ENCODE assay signal across 15 cellular contexts in genomic region chr9:69171049-69171448, GRCh38. TPM values are rescaled to one million over a fixed set of nuclear protein-coding genes. Genes with fewer than 3 reads are reported as not detected.
A peak's percentile ranks its signal among the peaks of the same experiment; 100 is the strongest.
DNase-seq lines count a peak whose midpoint lies in the region; FAIRE-seq and TF ChIP-seq lines count a peak whose summit lies in the region.
"Had no signal": no experiment of that assay in that cellular context is flagged by ENCODE, and none has a peak within 500 bp of the region (broad histone marks: within the 10 kb centered on the region; RNA-seq: fewer than 3 reads in every experiment).

No MANE protein-coding gene starts in this region.

- peak overlapping the region; percentile 62 for H3K27ac Mint-ChIP-seq in Caco-2 (ENCODE audit: unreplicated experiment)
- peak overlapping the region; percentile 58 for H3K27ac Mint-ChIP-seq in dendritic cell treated with granulocyte-macrophage colony-stimulating factor and Interleukin-4, amounts not matched to agents 40 ng/mL and 50 ng/mL, for 4 days
- H3K27ac Mint-ChIP-seq: activated CD4-positive, alpha-beta T cell treated with anti-CD3 and anti-CD28 coated beads, Interleukin-2, amount 10 ng/mL, durations not matched to agents 7 days and 5 days; activated T-helper 17 cell treated with anti-CD3 and anti-CD28 coated beads, Interleukin-2, amount 50 U/mL, for 72 hours; B cell; brain; stimulated activated naive CD8-positive, alpha-beta T cell treated with anti-CD3 and anti-CD28 coated beads, Interleukin-15, Interleukin-2, amounts not matched to agents 100 ng/mL and 50 ng/mL, for 24 hours had no signal

- H3K4me3 ChIP-seq in Caco-2 (ENCODE audit: low read depth, low read length), result no peak overlapping the region
- no peak overlapping the region for H3K4me3 ChIP-seq in muscle layer of duodenum (ENCODE audit: low read depth in 1 of 2, low read length in 2 of 2)
- no peak overlapping the region for H3K4me3 ChIP-seq in kidney (ENCODE audit: low read length in 2 of 2)

- FAIRE-seq in kidney (lab: Jason Lieb, UNC), result no peak

- peak overlapping the region; percentile 39 for H3K27ac ChIP-seq in muscle layer of duodenum (ENCODE audit: low read length)
- H3K27ac ChIP-seq in kidney (ENCODE audit: low read depth in 2 of 2, low read length in 2 of 2), result no peak overlapping the region

- intact Hi-C loops in Caco-2 (cut with micrococcal nuclease; ENCODE audit: unreplicated experiment), result no loop called here
- intact Hi-C loops in dendritic cell treated with granulocyte-macrophage colony-stimulating factor and Interleukin-4, amounts not matched to agents 40 ng/mL and 50 ng/mL, for 4 days (cut with micrococcal nuclease), result loop anchor here (10.0 kb wide), 1 partner anchor 504 kb away; the partner anchor contains the start of gene APBA1
- intact Hi-C loops in kidney (cut with DNase I), result no loop called here

- no peaks in the 10 kb centered on the region for H3K9me3 Mint-ChIP-seq in Caco-2 (ENCODE audit: unreplicated experiment)
- H3K9me3 Mint-ChIP-seq in dendritic cell treated with granulocyte-macrophage colony-stimulating factor and Interleukin-4, amounts not matched to agents 40 ng/mL and 50 ng/mL, for 4 days, result no peaks in the 10 kb centered on the region
- H3K9me3 Mint-ChIP-seq: activated CD4-positive, alpha-beta T cell treated with anti-CD3 and anti-CD28 coated beads, Interleukin-2, amount 10 ng/mL, durations not matched to agents 7 days and 5 days; activated T-helper 17 cell treated with anti-CD3 and anti-CD28 coated beads, Interleukin-2, amount 50 U/mL, for 72 hours; brain; stimulated activated naive CD8-positive, alpha-beta T cell treated with anti-CD3 and anti-CD28 coated beads, Interleukin-15, Interleukin-2, amounts not matched to agents 100 ng/mL and 50 ng/mL, for 24 hours had no signal

- no peak overlapping the region for H3K4me3 Mint-ChIP-seq in Caco-2 (ENCODE audit: unreplicated experiment)
- no peak overlapping the region for H3K4me3 Mint-ChIP-seq in dendritic cell treated with granulocyte-macrophage colony-stimulating factor and Interleukin-4, amounts not matched to agents 40 ng/mL and 50 ng/mL, for 4 days
- H3K4me3 Mint-ChIP-seq: activated CD4-positive, alpha-beta T cell treated with anti-CD3 and anti-CD28 coated beads, Interleukin-2, amount 10 ng/mL, durations not matched to agents 7 days and 5 days; activated T-helper 17 cell treated with anti-CD3 and anti-CD28 coated beads, Interleukin-2, amount 50 U/mL, for 72 hours; B cell; brain; stimulated activated naive CD8-positive, alpha-beta T cell treated with anti-CD3 and anti-CD28 coated beads, Interleukin-15, Interleukin-2, amounts not matched to agents 100 ng/mL and 50 ng/mL, for 24 hours had no signal

- DNase-seq in Caco-2, result no peak
- peak; percentile 95 for DNase-seq in NCI-H226
- DNase-seq in hypothalamus (lab: John Stamatoyannopoulos, UW), result no peak
- no peak for DNase-seq in activated CD4-positive, CD25-positive, alpha-beta regulatory T cell (lab: John Stamatoyannopoulos, UW)
- DNase-seq in kidney, result no peak
- DNase-seq in NCI-H524 (lab: John Stamatoyannopoulos, UW), result no peak
- DNase-seq: activated CD4-positive, alpha-beta T cell treated with anti-CD3 and anti-CD28 coated beads, Interleukin-2, amount 10 ng/mL, durations not matched to agents 7 days and 5 days; NCI-H146; retina had no signal

- TF ChIP-seq CTCF in Caco-2 (IDR thresholded peaks at IDR 0.05; ENCODE audit: insufficient read depth in 1 of 2, low read depth in 1 of 2, low read length in 1 of 2, severe bottlenecking in 1 of 2, unreplicated experiment in 1 of 2) (no peak), kidney (IDR thresholded peaks at IDR 0.05; ENCODE audit: borderline replicate concordance, extremely low read depth, insufficient read depth) (no peak)

- H3K9me3 ChIP-seq in Caco-2, result no peaks in the 10 kb centered on the region
- no peaks in the 10 kb centered on the region for H3K9me3 ChIP-seq in muscle layer of duodenum (ENCODE audit: control insufficient read depth in 1 of 2, low read length in 2 of 2)
- H3K9me3 ChIP-seq in kidney (ENCODE audit: control insufficient read depth in 1 of 2, low read length in 2 of 2), result no peaks in the 10 kb centered on the region

- H3K27me3 Mint-ChIP-seq in Caco-2 (ENCODE audit: insufficient read depth, unreplicated experiment), result no peaks in the 10 kb centered on the region
- no peaks in the 10 kb centered on the region for H3K27me3 Mint-ChIP-seq in dendritic cell treated with granulocyte-macrophage colony-stimulating factor and Interleukin-4, amounts not matched to agents 40 ng/mL and 50 ng/mL, for 4 days

- POLR2A ChIA-PET in Caco-2 (lab: Charles Lee), result no interaction called here

- CTCF ChIA-PET in Caco-2 (lab: Charles Lee), result no interaction called here

- no TSS peak for BruUV-seq in Caco-2 (replicated peaks; lab: Mats Ljungman, UMichigan)

- H3K27me3 ChIP-seq in Caco-2 (replicated peaks; ENCODE audit: control insufficient read depth, insufficient read depth, low read length), result no peaks in the 10 kb centered on the region
- no peaks in the 10 kb centered on the region for H3K27me3 ChIP-seq in muscle layer of duodenum (ENCODE audit: low read depth, low read length)

- peaks cover 2% of the 10 kb centered on the region for H3K36me3 Mint-ChIP-seq in Caco-2 (ENCODE audit: insufficient read depth, unreplicated experiment)
- peaks cover 8% of the 10 kb centered on the region for H3K36me3 Mint-ChIP-seq in dendritic cell treated with granulocyte-macrophage colony-stimulating factor and Interleukin-4, amounts not matched to agents 40 ng/mL and 50 ng/mL, for 4 days (ENCODE audit: low read depth)
- H3K36me3 Mint-ChIP-seq: brain had no signal

- H3K9ac ChIP-seq in kidney (ENCODE audit: low read length in 2 of 2), result no peak overlapping the region

- H3K36me3 ChIP-seq in Caco-2 (ENCODE audit: control insufficient read depth, insufficient read depth, low read length), result no peaks in the 10 kb centered on the region
- H3K36me3 ChIP-seq in muscle layer of duodenum (ENCODE audit: control insufficient read depth in 1 of 2, insufficient read depth in 2 of 2, low read length in 2 of 2), result no peaks in the 10 kb centered on the region
- H3K36me3 ChIP-seq in kidney (ENCODE audit: control insufficient read depth in 1 of 2, insufficient read depth in 2 of 2, low read length in 2 of 2), result no peaks in the 10 kb centered on the region

- H3K4me1 Mint-ChIP-seq in Caco-2 (ENCODE audit: low read depth, unreplicated experiment), result peaks cover 15% of the 10 kb centered on the region
- H3K4me1 Mint-ChIP-seq in dendritic cell treated with granulocyte-macrophage colony-stimulating factor and Interleukin-4, amounts not matched to agents 40 ng/mL and 50 ng/mL, for 4 days (ENCODE audit: low read depth), result peaks cover 64% of the 10 kb centered on the region

- H3K4me1 ChIP-seq in Caco-2, result no peaks in the 10 kb centered on the region
- peaks cover 0 to 9% of the 10 kb centered on the region in 2 donors for H3K4me1 ChIP-seq in muscle layer of duodenum (ENCODE audit: control insufficient read depth in 1 of 2, insufficient read depth in 2 of 2, low read length in 2 of 2)
- peaks cover 3 to 11% of the 10 kb centered on the region in 2 donors for H3K4me1 ChIP-seq in kidney (ENCODE audit: control insufficient read depth in 1 of 2, insufficient read depth in 1 of 2, low read depth in 1 of 2, low read length in 2 of 2)

RNA-seq across cellular contexts. Expression of gene TJP2, which starts 3.0 kb away (rescaled TPM):
- total RNA-seq in Caco-2 (2022), result 35.8 and 36.7 TPM in 2 replicates
- 148 TPM for total RNA-seq in kidney
- 35.9 TPM for polyA plus RNA-seq in kidney (ENCODE audit: insufficient read depth, low read depth, low replicate concordance)
